Comparison of ENCODE assay signal across 33 cellular contexts in the genomic region with DNA sequence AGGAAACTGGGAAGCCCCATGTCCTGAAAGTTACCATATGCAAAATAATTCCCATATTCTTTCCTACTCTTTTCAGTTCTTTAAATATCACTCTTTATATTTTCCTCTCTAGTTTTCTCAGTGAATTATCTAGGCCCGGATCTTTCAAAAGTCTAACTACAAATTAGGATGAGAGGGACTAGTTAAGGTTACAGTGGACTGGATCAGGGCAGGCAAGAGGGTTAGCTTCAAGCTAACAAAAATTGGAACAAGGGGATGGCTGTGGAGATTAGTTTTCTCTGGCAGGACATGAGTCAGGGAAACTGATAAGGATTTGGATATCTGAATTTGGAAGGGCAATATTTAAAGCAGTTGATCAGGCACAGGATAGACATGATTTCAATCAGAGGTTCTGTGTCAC.
"Had no signal": no experiment of that assay in that cellular context is flagged by ENCODE, and none has a peak within 500 bp of the region (broad histone marks: within the 10 kb centered on the region; RNA-seq: fewer than 3 reads in every experiment).

No MANE protein-coding gene starts in this region.

- H3K36me3 ChIP-seq: adrenal gland, ascending aorta, brain microvascular endothelial cell, breast epithelium, cardiac muscle cell had no signal

- FAIRE-seq: astrocyte, bronchial epithelial cell had no signal

- H3K4me3 ChIP-seq: adrenal gland, ascending aorta, body of pancreas, breast epithelium, cardiac muscle cell had no signal

- H3K27me3 ChIP-seq: adrenal gland, ascending aorta, body of pancreas, brain microvascular endothelial cell, breast epithelium, cardiac muscle cell had no signal

- H3K4me1 ChIP-seq: adrenal gland, ascending aorta, body of pancreas, breast epithelium had no signal

- ATAC-seq: activated naive CD4-positive, alpha-beta T cell treated with anti-CD3 and anti-CD28 coated beads, Interleukin-2, amount 50 U/mL, for 72 hours; activated naive CD8-positive, alpha-beta T cell treated with anti-CD3 and anti-CD28 coated beads, Interleukin-2, amount 50 U/mL, for 24 hours; activated T-cell treated with anti-CD3 and anti-CD28 coated beads, Interleukin-2, amount 50 U/mL, for 4 hours; activated T-cell treated with anti-CD3 and anti-CD28 coated beads, Interleukin-2, amount 50 U/mL, for 72 hours; activated T-helper 17 cell treated with anti-CD3 and anti-CD28 coated beads, Interleukin-2, amount 50 U/mL, for 72 hours; body of pancreas had no signal

- H3K9me3 ChIP-seq: adrenal gland, ascending aorta, body of pancreas, breast epithelium had no signal

- H3K27ac ChIP-seq: adrenal gland, ascending aorta, body of pancreas, brain microvascular endothelial cell, breast epithelium, cardiac muscle cell had no signal

- DNase-seq: activated effector memory CD4-positive, alpha-beta T cell treated with anti-CD3 and anti-CD28 coated beads, Interleukin-2, amount 50 U/mL, for 16 hours; activated effector memory CD4-positive, alpha-beta T cell treated with Interleukin-2 at 50 U/mL for 16 hours; activated gamma-delta T cell; activated gamma-delta T cell treated with Interleukin-2 at 50 U/mL for 16 hours; activated naive CD4-positive, alpha-beta T cell; activated naive CD4-positive, alpha-beta T cell treated with anti-CD3 and anti-CD28 coated beads for 36 hours; activated naive CD4-positive, alpha-beta T cell treated with anti-CD3 and anti-CD28 coated beads, Interleukin-2, amount 10 ng/mL, durations not matched to agents 7 days and 5 days; activated naive CD4-positive, alpha-beta T cell treated with anti-CD3 and anti-CD28 coated beads, Interleukin-2, amount 50 U/mL, for 16 hours; activated naive CD4-positive, alpha-beta T cell treated with Interleukin-2 at 50 U/mL for 16 hours; activated naive CD8-positive, alpha-beta T cell treated with anti-CD3 and anti-CD28 coated beads for 36 hours; activated naive CD8-positive, alpha-beta T cell treated with anti-CD3 and anti-CD28 coated beads, Interleukin-2, amount 10 ng/mL, durations not matched to agents 7 days and 5 days; activated naive CD8-positive, alpha-beta T cell treated with anti-CD3 and anti-CD28 coated beads, Interleukin-2, amount 50 U/mL, for 24 hours; activated T-cell treated with anti-CD3 and anti-CD28 coated beads, Interleukin-2, amount 50 U/mL, for 1 hour; activated T-cell treated with anti-CD3 and anti-CD28 coated beads, Interleukin-2, amount 50 U/mL, for 24 hours; activated T-cell treated with anti-CD3 and anti-CD28 coated beads, Interleukin-2, amount 50 U/mL, for 4 hours; activated T-cell treated with anti-CD3 and anti-CD28 coated beads, Interleukin-2, amount 50 U/mL, for 48 hours; activated T-cell treated with anti-CD3 and anti-CD28 coated beads, Interleukin-2, amount 50 U/mL, for 72 hours; adrenal gland; amniotic stem cell; amygdala; aorta; body of pancreas; brain microvascular endothelial cell; caudate nucleus; central memory CD4-positive, alpha-beta T cell; cerebellar nuclear complex had no signal
